Comparison of ENCODE assay signal across 8 cellular contexts in the genomic region with DNA sequence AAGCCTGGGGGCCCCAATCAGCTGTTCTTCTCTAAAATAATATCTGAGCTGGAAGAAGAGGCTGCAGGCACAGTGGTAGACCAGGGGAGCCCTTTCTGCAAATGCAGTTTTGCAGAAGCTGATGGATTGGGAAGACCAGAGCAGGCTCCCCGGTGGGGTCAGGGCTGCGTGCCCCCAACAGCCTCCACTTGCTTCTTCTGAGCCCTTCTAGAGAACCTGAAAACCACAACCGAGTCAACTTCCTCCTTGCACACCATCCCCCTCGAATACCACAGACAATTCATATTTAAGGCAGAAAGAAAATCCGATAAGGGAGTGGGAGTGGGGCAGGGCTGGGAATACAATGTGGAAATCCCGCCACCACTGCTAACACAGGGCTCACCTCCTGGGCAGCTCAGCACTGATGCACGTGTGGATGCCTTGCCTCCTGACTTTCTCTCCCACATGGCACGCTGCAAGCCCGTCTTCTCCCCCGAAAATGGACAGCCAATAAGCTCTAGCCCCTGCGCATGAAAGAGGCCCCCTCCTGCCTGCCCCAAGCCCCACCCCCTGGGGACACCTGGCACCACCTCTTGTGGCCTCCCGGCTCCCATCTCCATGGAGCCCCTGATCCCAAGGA. TPM values are rescaled to one million over a fixed set of nuclear protein-coding genes. Genes with fewer than 3 reads are reported as not detected.
A peak's percentile ranks its signal among the peaks of the same experiment; 100 is the strongest.
DNase-seq lines count a peak whose midpoint lies in the region; ATAC-seq and TF ChIP-seq lines count a peak whose summit lies in the region.

No MANE protein-coding gene starts in this region.

- in situ Hi-C loops in gastrocnemius medialis (cut with MboI; ENCODE audit: low sequenced_read_pairs in 4 of 4), result no loop called here

- H3K4me3 Mint-ChIP-seq in T-cell, result peak overlapping the region; percentile 79 to 87 (median 85)
- peak overlapping the region; percentile 86 for H3K4me3 Mint-ChIP-seq in stimulated activated effector memory CD8-positive, alpha-beta T cell treated with anti-CD3 and anti-CD28 coated beads, Interleukin-12 subunit alpha, Interleukin-12 subunit beta, amount 100 ng/mL, for 72 hours

- H3K27me3 ChIP-seq in duodenal mucosa (ENCODE audit: control insufficient read depth in 1 of 2, insufficient read depth in 2 of 2, low read length in 2 of 2) (no peaks in the 10 kb centered on the region), gastrocnemius medialis (no peaks in the 10 kb centered on the region)

- CTCF ChIA-PET in T-cell (lab: Charles Lee), result interaction anchor here (1.0 to 3.1 kb wide), 6 partner anchors 15 to 32 kb away, joined by 4 to 21 read pairs (median 8); a partner anchor contains a TSS

- ATAC-seq in HG03108 (IDR thresholded peaks at IDR 0.05; ENCODE audit: unreplicated experiment), result peak; percentile 40
- peak; percentile 59 to 64 (median 63) for ATAC-seq in T-cell (replicated peaks in 1 of 4)
- ATAC-seq in stimulated activated effector memory CD8-positive, alpha-beta T cell treated with anti-CD3 and anti-CD28 coated beads, Interleukin-12 subunit alpha, Interleukin-12 subunit beta, amount 100 ng/mL, for 72 hours, result peak; percentile 58
- ATAC-seq in gastrocnemius medialis, result no peak
- ATAC-seq in GM18867 (IDR thresholded peaks at IDR 0.05; ENCODE audit: unreplicated experiment), result no peak

- H3K36me3 Mint-ChIP-seq in T-cell, result peaks cover 9% of the 10 kb centered on the region
- H3K36me3 Mint-ChIP-seq in stimulated activated effector memory CD8-positive, alpha-beta T cell treated with anti-CD3 and anti-CD28 coated beads, Interleukin-12 subunit alpha, Interleukin-12 subunit beta, amount 100 ng/mL, for 72 hours, result peaks cover 34% of the 10 kb centered on the region

- no peak overlapping the region for H3K9ac ChIP-seq in duodenal mucosa (ENCODE audit: low read depth in 1 of 2, low read length in 2 of 2)

- H3K4me1 ChIP-seq in duodenal mucosa (ENCODE audit: control insufficient read depth in 1 of 2, insufficient read depth in 2 of 2, low read length in 2 of 2) (peaks cover 22 to 50% of the 10 kb centered on the region in 2 donors), gastrocnemius medialis (peaks cover 30 to 37% of the 10 kb centered on the region in 2 donors)

- peak overlapping the region; percentile 97 to 98 for H3K27ac Mint-ChIP-seq in T-cell
- peak overlapping the region; percentile 95 for H3K27ac Mint-ChIP-seq in stimulated activated effector memory CD8-positive, alpha-beta T cell treated with anti-CD3 and anti-CD28 coated beads, Interleukin-12 subunit alpha, Interleukin-12 subunit beta, amount 100 ng/mL, for 72 hours

- H3K4me1 Mint-ChIP-seq in T-cell, result peaks cover 93 to 95% (median 94%) of the 10 kb centered on the region in 3 donors
- H3K4me1 Mint-ChIP-seq in stimulated activated effector memory CD8-positive, alpha-beta T cell treated with anti-CD3 and anti-CD28 coated beads, Interleukin-12 subunit alpha, Interleukin-12 subunit beta, amount 100 ng/mL, for 72 hours, result peaks cover 99% of the 10 kb centered on the region

- no peak for TF ChIP-seq CTCF in GM12865 (IDR thresholded peaks at IDR 0.05; ENCODE audit: insufficient read depth, low read depth, low read length, missing control alignments)
- TF ChIP-seq CTCF in gastrocnemius medialis (IDR thresholded peaks at IDR 0.05 in 4 of 5, conservative IDR thresholded peaks at IDR 0.05 in 1 of 5), result no peak

- H3K36me3 ChIP-seq in duodenal mucosa (ENCODE audit: control insufficient read depth in 1 of 2, insufficient read depth in 2 of 2, low read length in 2 of 2) (no peaks in the 10 kb centered on the region), gastrocnemius medialis (no peaks in the 10 kb centered on the region)

- H3K4me3 ChIP-seq in GM12865 (ENCODE audit: low read depth, low read length) (peak overlapping the region; percentile 56), duodenal mucosa (ENCODE audit: low read depth in 1 of 2, low read length in 2 of 2) (peak overlapping the region; percentile 7 to 38), gastrocnemius medialis (no peak overlapping the region)

- no peaks in the 10 kb centered on the region for H3K27me3 Mint-ChIP-seq in T-cell

- H3K9me3 ChIP-seq in duodenal mucosa (ENCODE audit: control insufficient read depth in 1 of 2, low read length in 2 of 2), result no peaks in the 10 kb centered on the region
- no peaks in the 10 kb centered on the region for H3K9me3 ChIP-seq in gastrocnemius medialis

- H3K27ac ChIP-seq in duodenal mucosa (ENCODE audit: low read depth, low read length) (no peak overlapping the region), gastrocnemius medialis (peak overlapping the region in 2 of 4 donors; percentile 69 to 72)

- POLR2A ChIA-PET in T-cell (lab: Charles Lee), result interaction anchor here (0.5 to 1.5 kb wide), 8 partner anchors 9 to 258 kb away, joined by 3 to 13 read pairs (median 5); no protein-coding TSS in a partner anchor

- no peak for TF ChIP-seq POLR2A in gastrocnemius medialis (IDR thresholded peaks at IDR 0.05)

- H3K9me3 Mint-ChIP-seq in T-cell, result no peaks in the 10 kb centered on the region
- no peaks in the 10 kb centered on the region for H3K9me3 Mint-ChIP-seq in stimulated activated effector memory CD8-positive, alpha-beta T cell treated with anti-CD3 and anti-CD28 coated beads, Interleukin-12 subunit alpha, Interleukin-12 subunit beta, amount 100 ng/mL, for 72 hours

- intact Hi-C loops in gastrocnemius medialis (cut with DNase I; ENCODE audit: low total_unique reads), result no loop called here

- DNase-seq in GM12865 (ENCODE audit: low read depth), result peak; percentile 72
- DNase-seq in T-cell, result peak in 17 of 34 experiments; percentile 14 to 47 (median 26)
- DNase-seq in stimulated activated effector memory CD8-positive, alpha-beta T cell treated with anti-CD3 and anti-CD28 coated beads, Interleukin-12 subunit alpha, Interleukin-12 subunit beta, amount 100 ng/mL, for 72 hours (ENCODE audit: low spot score in 2 of 2), result peak in 1 of 2 donors; percentile 73
- DNase-seq in NCI-H1092 treated with DMSO at 0.1 percent for 48 hours (lab: John Stamatoyannopoulos, UW), result no peak
- DNase-seq in gastrocnemius medialis, result no peak

RNA-seq across cellular contexts. Expression of a gene that starts 25.4 kb away (rescaled TPM):
- total RNA-seq in T-cell (1 to 10 TPM in 4 of 5 donors, under 1 TPM in 1; 0.85 to 2.8 (median 2.2) TPM), gastrocnemius medialis (10 to 100 TPM; 22.8 to 35.3 (median 31.4) TPM)

RNA-seq across cellular contexts. Expression of a gene that starts 28.7 kb away (rescaled TPM):
- 10 to 100 TPM; 36.0 to 76.2 (median 37.7) TPM for total RNA-seq in T-cell
- total RNA-seq in gastrocnemius medialis, result 10 to 100 TPM in 1 of 4 donors, 1 to 10 TPM in 3; 2.1 to 16.3 (median 5.7) TPM

Comparison
In these comparisons a context has a peak if more than half of its experiments do, and no peak if none do; other contexts are left out.
1. H3K4me3 ChIP-seq: peak in GM12865 (single experiment) and duodenal mucosa (2 of 2); none in gastrocnemius medialis (0 of 4).
2. ATAC-seq: peak in HG03108 (single experiment), T-cell (4 of 4) and stimulated activated effector memory CD8-positive, alpha-beta T cell treated with anti-CD3 and anti-CD28 coated beads, Interleukin-12 subunit alpha, Interleukin-12 subunit beta, amount 100 ng/mL, for 72 hours (single experiment); none in gastrocnemius medialis (0 of 2) and GM18867 (single experiment).
3. RNA of a gene that starts 25.4 kb away (total RNA-seq): 22.8 to 35.3 TPM in gastrocnemius medialis; 0.85 to 2.8 TPM in T-cell; every median in the first group is over 4 times any median in the second.